8 cellular contexts compared by ENCODE assay signal in the genomic region with DNA sequence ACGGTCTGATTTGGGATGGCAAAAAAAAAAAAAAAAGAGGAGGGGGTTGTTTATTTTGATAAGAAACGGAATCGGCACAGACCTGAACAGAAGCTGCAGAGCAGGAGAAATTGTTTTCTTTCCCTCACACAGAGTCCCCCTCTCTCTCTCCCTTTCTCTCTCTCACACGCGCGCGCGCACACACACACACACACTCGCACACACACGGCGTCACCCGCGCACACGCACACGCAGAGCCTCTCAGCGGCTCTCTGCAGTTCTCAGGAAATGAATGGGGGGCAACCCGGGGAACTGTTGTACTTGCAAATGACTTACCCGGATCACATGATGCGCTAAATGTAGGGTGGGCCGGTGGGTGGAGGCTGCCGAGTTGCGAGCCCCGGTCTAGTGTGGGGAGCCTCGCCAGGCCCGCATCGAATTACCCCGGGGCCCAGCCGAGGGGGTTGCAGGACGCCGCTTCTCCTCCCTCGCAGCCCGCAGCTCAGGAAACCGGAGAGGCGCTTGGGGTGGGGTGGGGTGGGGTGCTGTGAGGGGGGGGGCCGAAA. TPM values are rescaled to one million over a fixed set of nuclear protein-coding genes. Genes with fewer than 3 reads are reported as not detected.
DNase-seq lines count a peak whose midpoint lies in the region; ATAC-seq lines count a peak whose summit lies in the region.

No MANE protein-coding gene starts in this region.

- H3K9me3 ChIP-seq in BLaER1 (no peaks in the 10 kb centered on the region), mesodermal cell (ENCODE audit: control insufficient read depth, low read length) (no peaks in the 10 kb centered on the region)

- WGBS in mesodermal cell (ENCODE audit: insufficient coverage in 2 of 2), 2 experiments, result 0% methylated on average over 5 to 20 of the region's 35 CpGs

- peaks cover 19% of the 10 kb centered on the region; the same call in 1 of the 2 replicates for H4K20me1 ChIP-seq in BLaER1

- H3K36me3 ChIP-seq in BLaER1 (no peaks in the 10 kb centered on the region), mesodermal cell (ENCODE audit: control insufficient read depth, insufficient read depth, low read length) (no peaks in the 10 kb centered on the region)

- H3K4me1 ChIP-seq in BLaER1 (peaks cover 32% of the 10 kb centered on the region), mesodermal cell (ENCODE audit: control insufficient read depth, insufficient read depth, low read length, poor library complexity, severe bottlenecking) (peaks cover 4% of the 10 kb centered on the region)

- no peak overlapping the region for H3K27ac Mint-ChIP-seq in effector memory CD8-positive, alpha-beta T cell

- peak; percentile 84 for DNase-seq in NCI-H748 treated with DMSO at 0.1 percent for 48 hours (lab: John Stamatoyannopoulos, UW)
- peak; percentile 91 for DNase-seq in activated CD8-positive, alpha-beta memory T cell treated with anti-CD3 and anti-CD28 coated beads for 24 hours
- peak; percentile 88 to 92 (median 92) for DNase-seq in effector memory CD8-positive, alpha-beta T cell
- peak; percentile 70 for DNase-seq in stimulated activated CD8-positive, alpha-beta memory T cell treated with anti-CD3 and anti-CD28 coated beads, Interleukin-12 subunit alpha, Interleukin-12 subunit beta, amount 100 ng/mL, for 24 hours (ENCODE audit: extremely low read depth)

- no peaks in the 10 kb centered on the region for H3K27me3 ChIP-seq in BLaER1

- H3K9ac ChIP-seq in BLaER1, result peak overlapping the region; percentile 89

- H3K4me3 Mint-ChIP-seq in effector memory CD8-positive, alpha-beta T cell, result no peak overlapping the region

- ATAC-seq in GM19324 (IDR thresholded peaks at IDR 0.05; ENCODE audit: low FRiP score, unreplicated experiment), result peak; percentile 48
- ATAC-seq in HG03439 (IDR thresholded peaks at IDR 0.05; ENCODE audit: unreplicated experiment), result peak; percentile 48
- peak; percentile 63 for ATAC-seq in effector memory CD8-positive, alpha-beta T cell (replicated peaks)

- H3K27me3 Mint-ChIP-seq in effector memory CD8-positive, alpha-beta T cell, result no peaks in the 10 kb centered on the region

- peak overlapping the region; percentile 91 for H3K4me2 ChIP-seq in BLaER1

- H3K4me3 ChIP-seq in BLaER1, result peak overlapping the region; percentile 96
- peak overlapping the region; percentile 69 for H3K4me3 ChIP-seq in mesodermal cell (ENCODE audit: extremely low read depth, insufficient read depth, low read length, poor library complexity, severe bottlenecking)

- peak overlapping the region; percentile 86 for H3K27ac ChIP-seq in BLaER1
- H3K27ac ChIP-seq in mesodermal cell (ENCODE audit: low read depth, low read length, severe bottlenecking), result peak overlapping the region; percentile 78

- peaks cover 45% of the 10 kb centered on the region for H3K36me3 Mint-ChIP-seq in effector memory CD8-positive, alpha-beta T cell (ENCODE audit: insufficient read depth)

- H3K9me3 Mint-ChIP-seq in effector memory CD8-positive, alpha-beta T cell, result no peaks in the 10 kb centered on the region

- H3K4me1 Mint-ChIP-seq in effector memory CD8-positive, alpha-beta T cell (ENCODE audit: low read depth in 2 of 2), result peaks cover 23 to 28% of the 10 kb centered on the region in 2 donors

RNA-seq across cellular contexts. Expression of gene KLF12, which starts 0.5 kb away (rescaled TPM):
- polyA plus RNA-seq in mesodermal cell (2013, experiment 1 of 2), result 9.9 TPM
- 8.4 TPM for polyA plus RNA-seq in mesodermal cell (2013, experiment 2 of 2)

Comparison
In these comparisons a context has a peak if more than half of its experiments do, and no peak if none do; other contexts are left out.
1. Peak in every context shown above with its lines: DNase-seq, ATAC-seq, H3K4me3 ChIP-seq and H3K27ac ChIP-seq.